10 cellular contexts compared by ENCODE assay signal in genomic region chr2:169716229-169716886, GRCh38. TPM values are rescaled to one million over a fixed set of nuclear protein-coding genes. Genes with fewer than 3 reads are reported as not detected.
DNase-seq lines count a peak whose midpoint lies in the region; ATAC-seq, FAIRE-seq and TF ChIP-seq lines count a peak whose summit lies in the region.
"Had no signal": no experiment of that assay in that cellular context is flagged by ENCODE, and none has a peak within 500 bp of the region (broad histone marks: within the 10 kb centered on the region; RNA-seq: fewer than 3 reads in every experiment).

No MANE protein-coding gene starts in this region.

- no peaks in the 10 kb centered on the region for H3K9me3 ChIP-seq in uterus

- H3K4me3 ChIP-seq in uterus, result no peak overlapping the region

- peak; percentile 80 for ATAC-seq in SK-N-SH treated with all-trans-retinoic acid at 6 μM for 48 hours
- peak; percentile 35 for ATAC-seq in left colon
- ATAC-seq: activated CD4-positive, alpha-beta T cell treated with anti-CD3 and anti-CD28 coated beads for 36 hours had no signal

- peak in 1 of 4 experiments; percentile 9 for TF ChIP-seq CTCF in uterus (IDR thresholded peaks at IDR 0.05)

- FAIRE-seq in urothelium cell line (lab: Jason Lieb, UNC), result no peak

- H3K36me3 ChIP-seq in uterus, result no peaks in the 10 kb centered on the region

- peaks cover 0 to 8% of the 10 kb centered on the region in 2 donors for H3K4me1 ChIP-seq in uterus

- intact Hi-C loops in left colon (cut with DNase I, micrococcal nuclease) (no loop called here), uterus (cut with DNase I; ENCODE audit: low total_unique reads) (no loop called here)

- TF ChIP-seq POLR2A in uterus (IDR thresholded peaks at IDR 0.05), result no peak

- peak overlapping the region; percentile 8 to 62 for H3K27ac ChIP-seq in uterus

- H3K27me3 ChIP-seq in uterus, result no peaks in the 10 kb centered on the region

- DNase-seq in SHP77 (lab: John Stamatoyannopoulos, UW) (peak; percentile 14 to 22), SHP77 treated with DMSO at 0.1 percent for 48 hours (lab: John Stamatoyannopoulos, UW) (no peak), left colon (peak; percentile 66 to 73), uterus (peak; percentile 49 to 54), urothelium cell line (ENCODE audit: low spot score) (no peak), kidney tubule cell (ENCODE audit: low spot score) (no peak), occipital lobe (lab: John Stamatoyannopoulos, UW) (no peak)
- DNase-seq: activated CD4-positive, alpha-beta T cell treated with anti-CD3 and anti-CD28 coated beads for 36 hours had no signal

TF ChIP-seq in SK-N-SH treated with all-trans-retinoic acid at 6 μM for 48 hours, 23 proteins besides CTCF, POLR2A, EP300 and RAD21:
- TF ChIP-seq CSRNP3 (CRISPR knock-in tag; IDR thresholded peaks at IDR 0.05) (no peak), CSDC2 (CRISPR knock-in tag; IDR thresholded peaks at IDR 0.05) (no peak), PATZ1 (CRISPR knock-in tag; IDR thresholded peaks at IDR 0.05; ENCODE audit: borderline replicate concordance) (no peak), ARNTL (CRISPR knock-in tag; IDR thresholded peaks at IDR 0.05; ENCODE audit: borderline replicate concordance, low read depth) (no peak), SNAI2 (CRISPR knock-in tag; IDR thresholded peaks at IDR 0.05) (no peak), TCF4 (CRISPR knock-in tag; IDR thresholded peaks at IDR 0.05; ENCODE audit: borderline replicate concordance) (peak; percentile 96), ZNF8 (CRISPR knock-in tag; IDR thresholded peaks at IDR 0.05) (no peak), ISL1 (CRISPR knock-in tag; IDR thresholded peaks at IDR 0.05) (peak; percentile 39), CREB5 (CRISPR knock-in tag; IDR thresholded peaks at IDR 0.05; ENCODE audit: low read depth) (0 out of 2 replicates have a peak, but pooled peaks have one; percentile 29), ZNF70 (CRISPR knock-in tag; IDR thresholded peaks at IDR 0.05) (peak; percentile 23; the same call in 1 of the 2 replicates), TOX (CRISPR knock-in tag; IDR thresholded peaks at IDR 0.05; ENCODE audit: borderline replicate concordance) (no peak), GLIS3 (CRISPR knock-in tag; IDR thresholded peaks at IDR 0.05) (no peak)
- TF ChIP-seq, protein P1, sequence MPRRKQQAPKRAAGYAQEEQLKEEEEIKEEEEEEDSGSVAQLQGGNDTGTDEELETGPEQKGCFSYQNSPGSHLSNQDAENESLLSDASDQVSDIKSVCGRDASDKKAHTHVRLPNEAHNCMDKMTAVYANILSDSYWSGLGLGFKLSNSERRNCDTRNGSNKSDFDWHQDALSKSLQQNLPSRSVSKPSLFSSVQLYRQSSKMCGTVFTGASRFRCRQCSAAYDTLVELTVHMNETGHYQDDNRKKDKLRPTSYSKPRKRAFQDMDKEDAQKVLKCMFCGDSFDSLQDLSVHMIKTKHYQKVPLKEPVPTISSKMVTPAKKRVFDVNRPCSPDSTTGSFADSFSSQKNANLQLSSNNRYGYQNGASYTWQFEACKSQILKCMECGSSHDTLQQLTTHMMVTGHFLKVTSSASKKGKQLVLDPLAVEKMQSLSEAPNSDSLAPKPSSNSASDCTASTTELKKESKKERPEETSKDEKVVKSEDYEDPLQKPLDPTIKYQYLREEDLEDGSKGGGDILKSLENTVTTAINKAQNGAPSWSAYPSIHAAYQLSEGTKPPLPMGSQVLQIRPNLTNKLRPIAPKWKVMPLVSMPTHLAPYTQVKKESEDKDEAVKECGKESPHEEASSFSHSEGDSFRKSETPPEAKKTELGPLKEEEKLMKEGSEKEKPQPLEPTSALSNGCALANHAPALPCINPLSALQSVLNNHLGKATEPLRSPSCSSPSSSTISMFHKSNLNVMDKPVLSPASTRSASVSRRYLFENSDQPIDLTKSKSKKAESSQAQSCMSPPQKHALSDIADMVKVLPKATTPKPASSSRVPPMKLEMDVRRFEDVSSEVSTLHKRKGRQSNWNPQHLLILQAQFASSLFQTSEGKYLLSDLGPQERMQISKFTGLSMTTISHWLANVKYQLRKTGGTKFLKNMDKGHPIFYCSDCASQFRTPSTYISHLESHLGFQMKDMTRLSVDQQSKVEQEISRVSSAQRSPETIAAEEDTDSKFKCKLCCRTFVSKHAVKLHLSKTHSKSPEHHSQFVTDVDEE (CRISPR knock-in tag; IDR thresholded peaks at IDR 0.05), result peak; percentile 70; the same call in 1 of the 2 replicates
- TF ChIP-seq, protein P2, sequence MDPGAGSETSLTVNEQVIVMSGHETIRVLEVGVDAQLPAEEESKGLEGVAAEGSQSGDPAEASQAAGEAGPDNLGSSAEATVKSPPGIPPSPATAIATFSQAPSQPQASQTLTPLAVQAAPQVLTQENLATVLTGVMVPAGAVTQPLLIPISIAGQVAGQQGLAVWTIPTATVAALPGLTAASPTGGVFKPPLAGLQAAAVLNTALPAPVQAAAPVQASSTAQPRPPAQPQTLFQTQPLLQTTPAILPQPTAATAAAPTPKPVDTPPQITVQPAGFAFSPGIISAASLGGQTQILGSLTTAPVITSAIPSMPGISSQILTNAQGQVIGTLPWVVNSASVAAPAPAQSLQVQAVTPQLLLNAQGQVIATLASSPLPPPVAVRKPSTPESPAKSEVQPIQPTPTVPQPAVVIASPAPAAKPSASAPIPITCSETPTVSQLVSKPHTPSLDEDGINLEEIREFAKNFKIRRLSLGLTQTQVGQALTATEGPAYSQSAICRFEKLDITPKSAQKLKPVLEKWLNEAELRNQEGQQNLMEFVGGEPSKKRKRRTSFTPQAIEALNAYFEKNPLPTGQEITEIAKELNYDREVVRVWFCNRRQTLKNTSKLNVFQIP (CRISPR knock-in tag; IDR thresholded peaks at IDR 0.05; ENCODE audit: borderline replicate concordance, low read depth), result no peak
TF ChIP-seq in SK-N-SH treated with all-trans-retinoic acid at 6 μM for 48 hours: peak in this region for 5.

RNA-seq across cellular contexts. Expression of gene KLHL23, which starts 17.3 kb away (rescaled TPM):
- total RNA-seq in left colon (10 to 100 TPM in 1 of 2 donors, 1 to 10 TPM in 1; 9.7 to 12.9 TPM), uterus (10 to 100 TPM; 15.3 to 55.1 (median 47.3) TPM), occipital lobe (175 TPM)

RNA-seq across cellular contexts. Expression of gene PHOSPHO2, which starts 22.1 kb away (rescaled TPM):
- total RNA-seq in left colon, result 1 to 10 TPM; 7.4 to 8.3 TPM
- total RNA-seq in uterus, result 10 to 100 TPM in 1 of 4 donors, 1 to 10 TPM in 3; 6.1 to 10.5 (median 7.5) TPM
- total RNA-seq in occipital lobe, result 14.5 TPM

RNA-seq across cellular contexts. Expression of gene CFAP210, which starts 22.2 kb away (rescaled TPM):
- total RNA-seq in left colon (not detected), uterus (1 to 10 TPM in 1 of 4 donors, under 1 TPM in 1, not detected in 2; 0.64 to 3.3 TPM), occipital lobe (1.9 TPM)
- total RNA-seq: osteocyte had no signal

Comparison
In these comparisons a context has a peak if more than half of its experiments do, and no peak if none do; other contexts are left out.
1. DNase-seq: peak in SHP77 (2 of 2), left colon (2 of 2) and uterus (2 of 2); none in SHP77 treated with DMSO at 0.1 percent for 48 hours (single experiment), urothelium cell line (single experiment), kidney tubule cell (single experiment) and occipital lobe (single experiment).